14 cellular contexts compared by ENCODE assay signal in genomic region chr17:72423286-72423589, GRCh38.
DNase-seq lines count a peak whose midpoint lies in the region; ATAC-seq and TF ChIP-seq lines count a peak whose summit lies in the region.
"Had no signal": no experiment of that assay in that cellular context is flagged by ENCODE, and none has a peak within 500 bp of the region (broad histone marks: within the 10 kb centered on the region; RNA-seq: fewer than 3 reads in every experiment).

No MANE protein-coding gene starts in this region.

- no TSS peak for BruUV-seq in PC-3 (replicated peaks; lab: Mats Ljungman, UMichigan)
- no TSS peak for BruUV-seq in mammary epithelial cell (replicated peaks; lab: Mats Ljungman, UMichigan)

- WGBS in mammary epithelial cell (ENCODE audit: low coverage, missing lambda C conversion rate) = 33% methylated on average over 4 of the region's 5 CpGs

- H3K9me3 ChIP-seq in CD4-positive, CD25-positive, alpha-beta regulatory T cell (ENCODE audit: control insufficient read depth in 2 of 2, low read length in 2 of 2) = peaks cover 0 to under 1% of the 10 kb centered on the region in 2 experiments
- H3K9me3 ChIP-seq in PC-3 (ENCODE audit: low read length) = peaks cover 7% of the 10 kb centered on the region
- peaks cover 4% of the 10 kb centered on the region for H3K9me3 ChIP-seq in mammary epithelial cell (replicated peaks; ENCODE audit: insufficient read depth, low read length)
- H3K9me3 ChIP-seq in vagina = no peaks in the 10 kb centered on the region

- peak overlapping the region; percentile 72 for H3K4me3 ChIP-seq in CD4-positive, CD25-positive, alpha-beta regulatory T cell (ENCODE audit: low read depth, low read length)
- H3K4me3 ChIP-seq in PC-3 (ENCODE audit: low read length) (no peak overlapping the region), mammary epithelial cell (replicated peaks in 1 of 3; ENCODE audit: insufficient read depth in 1 of 3, low read depth in 2 of 3, low read length in 3 of 3) (no peak overlapping the region), vagina (no peak overlapping the region)
- H3K4me3 ChIP-seq: cardiac muscle cell had no signal

- TF ChIP-seq CTCF in PC-3 (conservative IDR thresholded peaks at IDR 0.05; ENCODE audit: low read depth, low read length) = no peak
- no peak for TF ChIP-seq CTCF in mammary epithelial cell (conservative IDR thresholded peaks at IDR 0.05 in 1 of 2, IDR thresholded peaks at IDR 0.05 in 1 of 2; ENCODE audit: extremely low read depth in 1 of 2, insufficient read depth in 1 of 2, low read depth in 1 of 2, low read length in 2 of 2)
- TF ChIP-seq CTCF in osteocyte (IDR thresholded peaks at IDR 0.05) = no peak
- no peak for TF ChIP-seq CTCF in vagina (IDR thresholded peaks at IDR 0.05)

- CTCF ChIA-PET in PC-3 (lab: Charles Lee) (interaction anchor here (0.7 to 1.6 kb wide), 2 partner anchors 43 to 166 kb away, joined by 6 to 10 read pairs; no protein-coding TSS in a partner anchor), mammary epithelial cell (lab: Charles Lee; ENCODE audit: low non-redundant PET) (interaction anchor here (0.6 kb wide), 1 partner anchor 28 kb away, joined by 3 read pairs; no protein-coding TSS in a partner anchor)

- peaks cover 9 to 44% (median 27%) of the 10 kb centered on the region in 4 donors for H3K4me1 Mint-ChIP-seq in CD4-positive, CD25-positive, alpha-beta regulatory T cell
- peaks cover 32% of the 10 kb centered on the region for H3K4me1 Mint-ChIP-seq in osteocyte (ENCODE audit: unreplicated experiment)

- H3K36me3 Mint-ChIP-seq in CD4-positive, CD25-positive, alpha-beta regulatory T cell = peaks cover 2% of the 10 kb centered on the region
- peaks cover 8% of the 10 kb centered on the region for H3K36me3 Mint-ChIP-seq in osteocyte (ENCODE audit: unreplicated experiment)

- in situ Hi-C loops in mammary epithelial cell (cut with MboI; ENCODE audit: low sequenced_read_pairs in 2 of 2) = loop anchor here in 1 of 2 donors (10.0 kb wide), 1 partner anchor 298 kb away; the partner anchor contains the start of gene SOX9

- H3K9me3 Mint-ChIP-seq in CD4-positive, CD25-positive, alpha-beta regulatory T cell = peaks cover under 1 to 3% (median 2%) of the 10 kb centered on the region in 7 donors
- H3K9me3 Mint-ChIP-seq in osteocyte (ENCODE audit: unreplicated experiment) = peaks cover 9% of the 10 kb centered on the region

- no peaks in the 10 kb centered on the region for H3K36me3 ChIP-seq in CD4-positive, CD25-positive, alpha-beta regulatory T cell (ENCODE audit: control insufficient read depth, insufficient read depth, low read length)
- H3K36me3 ChIP-seq in PC-3 (ENCODE audit: low read depth, low read length) (peaks cover 17% of the 10 kb centered on the region), mammary epithelial cell (ENCODE audit: insufficient read depth, low read length) (peaks cover 9% of the 10 kb centered on the region), vagina (no peaks in the 10 kb centered on the region)
- H3K36me3 ChIP-seq: cardiac muscle cell had no signal

- H3K4me1 ChIP-seq in CD4-positive, CD25-positive, alpha-beta regulatory T cell (ENCODE audit: control insufficient read depth, insufficient read depth, low read length, poor library complexity, severe bottlenecking) = peaks cover 14% of the 10 kb centered on the region
- H3K4me1 ChIP-seq in PC-3 (ENCODE audit: insufficient read depth, low read length) (peaks cover 41% of the 10 kb centered on the region), mammary epithelial cell (ENCODE audit: insufficient read depth, low read length) (peaks cover 43% of the 10 kb centered on the region), vagina (peaks cover 32% of the 10 kb centered on the region)

- H3K9ac ChIP-seq in PC-3 (ENCODE audit: low read length) = peak overlapping the region; percentile 87
- H3K9ac ChIP-seq in mammary epithelial cell (ENCODE audit: insufficient read depth, low read length) = no peak overlapping the region

- H3K27me3 ChIP-seq in CD4-positive, CD25-positive, alpha-beta regulatory T cell (ENCODE audit: control insufficient read depth, insufficient read depth, low read length) = no peaks in the 10 kb centered on the region
- H3K27me3 ChIP-seq in PC-3 (ENCODE audit: low read length) (no peaks in the 10 kb centered on the region), mammary epithelial cell (ENCODE audit: insufficient read depth, low read length) (no peaks in the 10 kb centered on the region), vagina (no peaks in the 10 kb centered on the region)
- H3K27me3 ChIP-seq: cardiac muscle cell had no signal

- no peak overlapping the region for H3K27ac ChIP-seq in CD4-positive, CD25-positive, alpha-beta regulatory T cell (ENCODE audit: insufficient read depth, low read length, poor library complexity, severe bottlenecking)
- H3K27ac ChIP-seq in PC-3 (ENCODE audit: low read length) (peak overlapping the region; percentile 94), mammary epithelial cell (ENCODE audit: insufficient read depth, low read depth, low read length) (peak overlapping the region; percentile 92), vagina (no peak overlapping the region)
- H3K27ac ChIP-seq: cardiac muscle cell had no signal

- POLR2A ChIA-PET in PC-3 (lab: Charles Lee; ENCODE audit: unreplicated experiment) = interaction anchor here (0.6 to 1.5 kb wide), 9 partner anchors 16 to 1776 kb away, joined by 3 to 16 read pairs (median 7); partner anchors contain the start of gene SOX9

- H3K9me2 ChIP-seq in PC-3 (replicated peaks; ENCODE audit: low read length) = no peaks in the 10 kb centered on the region

- H3K4me3 Mint-ChIP-seq in CD4-positive, CD25-positive, alpha-beta regulatory T cell = peak overlapping the region; percentile 50 to 84 (median 72)
- H3K4me3 Mint-ChIP-seq in osteocyte (ENCODE audit: unreplicated experiment) = no peak overlapping the region
- H3K4me3 Mint-ChIP-seq: activated CD4-positive, alpha-beta T cell treated with anti-CD3 and anti-CD28 coated beads, Interleukin-2, amount 10 ng/mL, durations not matched to agents 24 days and 14 days; activated naive CD8-positive, alpha-beta T cell had no signal

- H2AFZ ChIP-seq in PC-3 (ENCODE audit: low read length) (no peak overlapping the region), mammary epithelial cell (ENCODE audit: low read depth, low read length) (no peak overlapping the region)

- H3K27ac Mint-ChIP-seq in CD4-positive, CD25-positive, alpha-beta regulatory T cell = peak overlapping the region in 1 of 3 donors; percentile 75
- peak overlapping the region; percentile 77 for H3K27ac Mint-ChIP-seq in osteocyte (ENCODE audit: unreplicated experiment)
- H3K27ac Mint-ChIP-seq: activated CD4-positive, alpha-beta T cell treated with anti-CD3 and anti-CD28 coated beads, Interleukin-2, amount 10 ng/mL, durations not matched to agents 24 days and 14 days; activated naive CD8-positive, alpha-beta T cell had no signal

- H4K20me1 ChIP-seq in PC-3 (ENCODE audit: low read length) = no peaks in the 10 kb centered on the region
- no peaks in the 10 kb centered on the region for H4K20me1 ChIP-seq in mammary epithelial cell (ENCODE audit: insufficient read depth, low read length)

- no peaks in the 10 kb centered on the region for H3F3A ChIP-seq in PC-3 (ENCODE audit: low read length, unreplicated experiment)

- DNase-seq in CD4-positive, CD25-positive, alpha-beta regulatory T cell = no peak
- no peak for DNase-seq in PC-3
- no peak for DNase-seq in mammary epithelial cell
- no peak for DNase-seq in osteocyte (ENCODE audit: extremely low spot score, unreplicated experiment)
- DNase-seq in vagina (ENCODE audit: extremely low spot score in 2 of 2) = no peak
- DNase-seq in mesenteric fat pad (ENCODE audit: low spot score) = no peak
- DNase-seq in NCI-H524 treated with DMSO at 0.1 percent for 48 hours (lab: John Stamatoyannopoulos, UW) = no peak
- DNase-seq in hypothalamus (lab: John Stamatoyannopoulos, UW) = no peak
- DNase-seq: activated CD4-positive, alpha-beta T cell treated with anti-CD3 and anti-CD28 coated beads, Interleukin-2, amount 10 ng/mL, durations not matched to agents 24 days and 14 days; activated T-cell treated with anti-CD3 and anti-CD28 coated beads for 4 hours; effector CD8-positive, alpha-beta T cell; NCI-H2227 treated with DMSO at 0.1 percent for 48 hours had no signal

- intact Hi-C loops in PC-3 (cut with micrococcal nuclease) = loop anchor here (5.0 to 10.0 kb wide), 2 partner anchors 292 to 301 kb away; partner anchors contain the start of gene SOX9
- intact Hi-C loops in mammary epithelial cell (cut with micrococcal nuclease) = loop anchor here (5.0 kb wide), 1 partner anchor 301 kb away; the partner anchor contains the start of gene SOX9
- intact Hi-C loops in vagina (cut with DNase I) = no loop called here

- dilution Hi-C loops in mammary epithelial cell (cut with HindIII; ENCODE audit: low sequenced_read_pairs) = no loop called here

- H3K27me3 Mint-ChIP-seq in CD4-positive, CD25-positive, alpha-beta regulatory T cell = peaks cover 8% of the 10 kb centered on the region
- no peaks in the 10 kb centered on the region for H3K27me3 Mint-ChIP-seq in osteocyte (ENCODE audit: unreplicated experiment)
- H3K27me3 Mint-ChIP-seq: activated CD4-positive, alpha-beta T cell treated with anti-CD3 and anti-CD28 coated beads, Interleukin-2, amount 10 ng/mL, durations not matched to agents 24 days and 14 days had no signal

- peaks cover 61% of the 10 kb centered on the region for H3K79me2 ChIP-seq in PC-3 (ENCODE audit: low read length)
- H3K79me2 ChIP-seq in mammary epithelial cell (ENCODE audit: insufficient read depth, low read length) = peaks cover 96% of the 10 kb centered on the region

- peak overlapping the region; percentile 43 for H3K4me2 ChIP-seq in PC-3 (ENCODE audit: low read length)
- H3K4me2 ChIP-seq in mammary epithelial cell (ENCODE audit: insufficient read depth, low read depth, low read length) = peak overlapping the region; percentile 64

- no peak for TF ChIP-seq POLR2A in vagina (IDR thresholded peaks at IDR 0.05)

- ATAC-seq in CD4-positive, CD25-positive, alpha-beta regulatory T cell (ENCODE audit: low read depth in 2 of 2) = no peak
- ATAC-seq in PC-3 = peak; percentile 1; the same call in 1 of the 2 replicates

Comparison
In these comparisons a context has a peak if more than half of its experiments do, and no peak if none do; other contexts are left out.
1. H3K27ac ChIP-seq: peak in PC-3 (single experiment) and mammary epithelial cell (single experiment); none in CD4-positive, CD25-positive, alpha-beta regulatory T cell (single experiment) and vagina (single experiment).